In the genomic region with DNA sequence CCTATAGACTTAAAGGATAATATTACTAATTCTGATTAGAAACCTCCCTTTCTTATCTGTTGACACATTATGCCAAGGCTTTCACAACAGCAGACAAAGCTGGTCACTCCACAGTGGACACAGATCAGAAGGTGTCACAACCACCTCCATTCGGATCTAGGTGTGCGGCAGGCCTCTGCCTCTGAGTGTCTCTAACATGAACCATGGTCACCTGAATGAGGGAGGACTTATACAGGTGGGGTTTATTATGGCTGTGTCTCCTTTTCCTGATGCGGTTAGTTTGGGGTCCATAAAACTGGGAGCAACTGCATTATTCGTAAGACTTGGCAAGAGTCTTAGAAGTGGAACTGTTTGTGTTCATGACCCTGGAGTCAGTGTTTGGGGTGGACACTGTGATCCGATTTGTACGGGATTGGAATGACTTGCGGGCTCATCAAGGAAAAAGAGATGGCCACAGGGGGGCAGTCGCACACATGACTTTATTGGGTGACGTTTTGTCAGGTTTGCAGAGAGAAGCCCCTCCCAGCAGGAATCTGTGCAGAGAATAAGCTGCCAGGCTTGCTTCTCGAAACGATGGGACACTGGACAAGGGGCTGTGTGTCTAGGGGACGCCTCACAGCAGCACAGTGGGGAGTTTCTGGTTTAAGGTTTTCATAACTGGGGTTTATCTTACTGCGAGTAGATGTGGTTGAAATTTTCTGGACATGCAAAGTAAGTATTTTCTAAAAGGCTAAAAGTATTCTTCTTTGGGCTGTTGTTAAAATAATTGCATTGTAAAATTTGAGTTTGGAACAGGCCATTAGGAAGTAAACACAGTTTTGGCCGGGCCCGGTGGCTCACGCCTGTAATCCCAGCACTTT, we compare ENCODE assay signal across 8 cellular contexts.
DNase-seq lines count a peak whose midpoint lies in the region; ATAC-seq, FAIRE-seq and TF ChIP-seq lines count a peak whose summit lies in the region.

No MANE protein-coding gene starts in this region.

- peak; percentile 41 to 81 (median 79); a peak in 5 of 6 replicates for TF ChIP-seq CTCF in HCT116 (IDR thresholded peaks at IDR 0.05 in 2 of 3, conservative IDR thresholded peaks at IDR 0.05 in 1 of 3; ENCODE audit: borderline replicate concordance in 1 of 3, insufficient read depth in 1 of 3, low read depth in 2 of 3, low read length in 2 of 3)
- peak; percentile 59 to 64 for TF ChIP-seq CTCF in endothelial cell of umbilical vein (IDR thresholded peaks at IDR 0.05; ENCODE audit: extremely low read depth in 1 of 2, insufficient read depth in 1 of 2, low read depth in 1 of 2, low read length in 2 of 2)
- TF ChIP-seq CTCF in mucosa of descending colon (IDR thresholded peaks at IDR 0.05), result peak; percentile 17

- H4K20me1 ChIP-seq in HCT116 (ENCODE audit: insufficient read depth) (no peaks in the 10 kb centered on the region), endothelial cell of umbilical vein (replicated peaks; ENCODE audit: control insufficient read depth, extremely low read depth, insufficient read depth, low read length) (no peaks in the 10 kb centered on the region)

- H3K27me3 Mint-ChIP-seq in CD4-positive, alpha-beta memory T cell, result peaks cover 20 to 29% of the 10 kb centered on the region in 2 donors

- H3K9me2 ChIP-seq in HCT116 (ENCODE audit: insufficient read depth), result no peaks in the 10 kb centered on the region

- FAIRE-seq in endothelial cell of umbilical vein (lab: Jason Lieb, UNC), result peak; percentile 21

- ATAC-seq in HCT116 (peak; percentile 95), mucosa of descending colon (peak; percentile 61)

- peak overlapping the region; percentile 53 for H3K4me2 ChIP-seq in HCT116 (ENCODE audit: low read length)
- H3K4me2 ChIP-seq in endothelial cell of umbilical vein (ENCODE audit: insufficient read depth, low read length), result no peak overlapping the region

- H3K36me3 Mint-ChIP-seq in CD4-positive, alpha-beta memory T cell, result no peaks in the 10 kb centered on the region

- H3K27me3 ChIP-seq in CD4-positive, alpha-beta memory T cell (ENCODE audit: insufficient read depth, low read length), result no peaks in the 10 kb centered on the region
- H3K27me3 ChIP-seq in HCT116 (ENCODE audit: insufficient read depth, low read length) (peaks cover 9% of the 10 kb centered on the region; the same call in 1 of the 2 replicates), endothelial cell of umbilical vein (ENCODE audit: control insufficient read depth in 2 of 2, insufficient read depth in 2 of 2, low read length in 2 of 2) (peaks cover 0 to 2% of the 10 kb centered on the region in 2 experiments)

- RAD21 ChIA-PET in HCT116 (lab: Charles Lee; ENCODE audit: low non-redundant PET in 1 of 2, low total read pairs in 2 of 2, uncharacterized antibody in 2 of 2, unreplicated experiment in 2 of 2), result interaction anchor here in 1 of 2 experiments (2.3 kb wide), 1 partner anchor 141 kb away, joined by 7 read pairs; no protein-coding TSS in a partner anchor

- no peak overlapping the region for H3K4me3 Mint-ChIP-seq in CD4-positive, alpha-beta memory T cell

- H3K79me2 ChIP-seq in HCT116 (ENCODE audit: insufficient read depth, low read length) (no peaks in the 10 kb centered on the region), endothelial cell of umbilical vein (ENCODE audit: control insufficient read depth, insufficient read depth, low read length) (no peaks in the 10 kb centered on the region)

- no peaks in the 10 kb centered on the region for H3K9me3 ChIP-seq in CD4-positive, alpha-beta memory T cell (ENCODE audit: control insufficient read depth in 1 of 2, low read length in 2 of 2)
- H3K9me3 ChIP-seq in HCT116 (ENCODE audit: control insufficient read depth in 1 of 2, insufficient read depth in 1 of 2, low read depth in 1 of 2, low read length in 2 of 2) (no peaks in the 10 kb centered on the region), endothelial cell of umbilical vein (replicated peaks; ENCODE audit: control insufficient read depth, insufficient read depth, low read length) (no peaks in the 10 kb centered on the region), mucosa of descending colon (no peaks in the 10 kb centered on the region)

- CTCF ChIA-PET in CD4-positive, alpha-beta memory T cell (lab: Charles Lee; ENCODE audit: partially characterized antibody), result interaction anchor here (0.8 to 4.1 kb wide), 6 partner anchors 9 to 585 kb away, joined by 3 to 36 read pairs (median 6); no protein-coding TSS in a partner anchor
- CTCF ChIA-PET in HCT116 (lab: Charles Lee) (interaction anchor here (0.7 to 4.6 kb wide), 5 partner anchors 124 to 584 kb away, joined by 3 to 63 read pairs (median 3); no protein-coding TSS in a partner anchor), endothelial cell of umbilical vein (lab: Charles Lee) (interaction anchor here (0.6 to 4.6 kb wide), 9 partner anchors 9 to 584 kb away, joined by 3 to 130 read pairs (median 4); no protein-coding TSS in a partner anchor)

- no peak overlapping the region for H3K27ac Mint-ChIP-seq in CD4-positive, alpha-beta memory T cell

- POLR2A ChIA-PET in CD4-positive, alpha-beta memory T cell (lab: Charles Lee; ENCODE audit: partially characterized antibody), result no interaction called here
- POLR2A ChIA-PET in HCT116 (lab: Charles Lee), result interaction anchor here (1.1 kb wide), 1 partner anchor 140 kb away, joined by 3 read pairs; no protein-coding TSS in a partner anchor
- POLR2A ChIA-PET in endothelial cell of umbilical vein (lab: Charles Lee), result no interaction called here

- no peaks in the 10 kb centered on the region for H3K9me3 Mint-ChIP-seq in CD4-positive, alpha-beta memory T cell

- H3K9ac ChIP-seq in HCT116 (ENCODE audit: low read length) (no peak overlapping the region), endothelial cell of umbilical vein (replicated peaks; ENCODE audit: extremely low read depth, insufficient read depth, low read length) (no peak overlapping the region)

- peak; percentile 51; the same call in 1 of the 2 replicates for TF ChIP-seq RAD21 in HCT116 (IDR thresholded peaks at IDR 0.05; ENCODE audit: low read depth)

- peaks cover 0 to 2% (median 0%) of the 10 kb centered on the region in 4 donors for H3K4me1 Mint-ChIP-seq in CD4-positive, alpha-beta memory T cell

- H3K36me3 ChIP-seq in CD4-positive, alpha-beta memory T cell (ENCODE audit: insufficient read depth, low read length), result no peaks in the 10 kb centered on the region
- no peaks in the 10 kb centered on the region for H3K36me3 ChIP-seq in HCT116 (ENCODE audit: control insufficient read depth in 1 of 2, insufficient read depth in 2 of 2, low read length in 2 of 2)
- H3K36me3 ChIP-seq in endothelial cell of umbilical vein (ENCODE audit: control insufficient read depth in 2 of 2, extremely low read depth in 1 of 2, insufficient read depth in 2 of 2, low read length in 2 of 2), result no peaks in the 10 kb centered on the region
- H3K36me3 ChIP-seq in mucosa of descending colon (ENCODE audit: low read depth), result no peaks in the 10 kb centered on the region

- H2AFZ ChIP-seq in HCT116 (ENCODE audit: low read depth, low read length, poor library complexity, severe bottlenecking), result peak overlapping the region; percentile 74
- H2AFZ ChIP-seq in endothelial cell of umbilical vein (ENCODE audit: low read depth, low read length), result no peak overlapping the region

- H3K27ac ChIP-seq in CD4-positive, alpha-beta memory T cell (ENCODE audit: low read depth, low read length), result no peak overlapping the region
- no peak overlapping the region for H3K27ac ChIP-seq in HCT116 (ENCODE audit: low read depth, low read length)
- no peak overlapping the region for H3K27ac ChIP-seq in endothelial cell of umbilical vein (ENCODE audit: insufficient read depth, low read depth, low read length)

- no peak for TF ChIP-seq POLR2A in HCT116 (IDR thresholded peaks at IDR 0.05; ENCODE audit: borderline replicate concordance, extremely low read depth, insufficient read depth, insufficient read length)
- TF ChIP-seq POLR2A in endothelial cell of umbilical vein (IDR thresholded peaks at IDR 0.05; ENCODE audit: low read depth, low read length), result no peak

- intact Hi-C loops in CD4-positive, alpha-beta memory T cell (cut with micrococcal nuclease), result loop anchor here (5.0 kb wide), 1 partner anchor 255 kb away; no protein-coding TSS in a partner anchor
- intact Hi-C loops in HCT116 (cut with micrococcal nuclease) (loop anchor here (1.0 to 5.0 kb wide), 2 partner anchors 141 to 585 kb away; no protein-coding TSS in a partner anchor), endothelial cell of umbilical vein (cut with micrococcal nuclease) (loop anchor here (1.0 kb wide), 3 partner anchors 141 to 584 kb away; no protein-coding TSS in a partner anchor), mucosa of descending colon (cut with DNase I, micrococcal nuclease) (no loop called here)

- DNase-seq in CD4-positive, alpha-beta memory T cell, result peak in 4 of 5 donors; percentile 14 to 28 (median 25)
- DNase-seq in HCT116 (ENCODE audit: low read depth, low spot score) (peak; percentile 65), NCI-H446 (lab: John Stamatoyannopoulos, UW) (peak; percentile 28 to 66), endothelial cell of umbilical vein (ENCODE audit: low read depth, low spot score) (peak; percentile 70), mucosa of descending colon (peak in 2 of 3 donors; percentile 58 to 77), DMS79 (lab: John Stamatoyannopoulos, UW) (no peak)
- DNase-seq in activated CD4-positive, alpha-beta T cell treated with anti-CD3 and anti-CD28 coated beads, Interleukin-2, amount 50 U/mL, for 48 hours, result peak; percentile 68 to 77
- peak; percentile 84 for DNase-seq in stimulated activated CD8-positive, alpha-beta memory T cell treated with anti-CD3 and anti-CD28 coated beads, Interleukin-4, amount 100 ng/mL, for 48 hours

- BruUV-seq in HCT116 (replicated peaks; lab: Mats Ljungman, UMichigan), result no TSS peak
- BruUV-seq in endothelial cell of umbilical vein (replicated peaks; lab: Mats Ljungman, UMichigan), result no TSS peak

- H3K9me1 ChIP-seq in endothelial cell of umbilical vein (replicated peaks; ENCODE audit: control insufficient read depth, extremely low read depth, insufficient read depth, low read length), result no peaks in the 10 kb centered on the region

- dilution Hi-C loops in endothelial cell of umbilical vein (cut with MboI; ENCODE audit: extremely low pct_ligation_motif_present, low sequenced_read_pairs), result no loop called here

- no peak overlapping the region for H3K4me3 ChIP-seq in CD4-positive, alpha-beta memory T cell (ENCODE audit: low read length in 2 of 2)
- H3K4me3 ChIP-seq in HCT116 (replicated peaks in 1 of 2; ENCODE audit: low read depth in 1 of 2, low read length in 2 of 2), result no peak overlapping the region
- no peak overlapping the region for H3K4me3 ChIP-seq in endothelial cell of umbilical vein (replicated peaks in 1 of 3; ENCODE audit: insufficient read depth in 1 of 3, low read depth in 1 of 3, low read length in 3 of 3)
- H3K4me3 ChIP-seq in mucosa of descending colon, result no peak overlapping the region

- H3K4me1 ChIP-seq in CD4-positive, alpha-beta memory T cell (ENCODE audit: insufficient read depth, low read length), result no peaks in the 10 kb centered on the region
- H3K4me1 ChIP-seq in HCT116 (ENCODE audit: control insufficient read depth in 1 of 2, insufficient read depth in 2 of 2, low read length in 2 of 2) (peaks cover 4 to 6% of the 10 kb centered on the region in 2 experiments), endothelial cell of umbilical vein (ENCODE audit: control insufficient read depth, extremely low read depth, insufficient read depth, low read length) (no peaks in the 10 kb centered on the region), mucosa of descending colon (ENCODE audit: low read depth) (no peaks in the 10 kb centered on the region)

Comparison
In these comparisons a context has a peak if more than half of its experiments do, and no peak if none do; other contexts are left out.
1. CTCF ChIP-seq: peak in every context shown above with its lines; median percentile 79 in HCT116; 62 in endothelial cell of umbilical vein; 17 in mucosa of descending colon.
2. intact Hi-C loops: an anchor here in CD4-positive, alpha-beta memory T cell (5.0 kb wide), HCT116 (1.0 to 5.0 kb wide) and endothelial cell of umbilical vein (1.0 kb wide); none called in mucosa of descending colon.